8 cellular contexts compared by ENCODE assay signal in the genomic region with DNA sequence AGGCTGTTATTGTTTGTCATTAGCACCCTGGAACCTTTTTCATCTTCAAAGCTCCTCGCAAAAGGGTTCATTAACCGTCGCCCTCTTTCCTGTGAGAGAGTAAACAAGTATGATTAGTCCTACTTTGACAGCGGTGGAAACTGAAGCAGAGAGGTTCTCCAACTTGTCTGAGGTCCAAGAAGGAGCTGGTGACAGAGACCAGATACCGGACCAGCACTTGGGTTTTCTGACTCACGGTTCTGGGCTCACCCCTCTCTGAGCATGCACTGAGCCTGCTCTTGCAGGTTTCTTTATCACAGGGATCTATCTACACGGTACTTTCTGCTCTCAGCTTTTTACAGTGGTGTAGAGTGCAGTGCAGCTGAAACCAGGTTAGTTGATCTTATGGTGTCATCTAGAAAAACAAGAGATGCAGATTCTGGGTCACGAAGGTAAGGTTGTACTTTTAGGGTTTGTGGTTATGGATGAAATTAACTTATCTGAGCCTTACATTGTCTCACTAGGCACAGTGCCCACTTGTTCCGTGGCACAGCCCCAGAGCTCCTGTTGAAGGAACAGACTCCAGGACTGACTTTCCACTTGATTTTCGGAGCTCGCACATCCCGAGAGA.
DNase-seq lines count a peak whose midpoint lies in the region; ATAC-seq lines count a peak whose summit lies in the region.

No MANE protein-coding gene starts in this region.

- peak; percentile 86 for DNase-seq in activated naive CD4-positive, alpha-beta T cell treated with anti-CD3 and anti-CD28 coated beads for 36 hours
- DNase-seq in memory B cell (ENCODE audit: low spot score in 2 of 2) (peak; percentile 45 to 49), HCEC 1CT (no peak), ACHN (no peak)
- DNase-seq in NK-92 treated with Interleukin-12 subunit alpha and Interleukin-12 subunit beta, amount 100 ng/mL, for 24 hours (lab: John Stamatoyannopoulos, UW), result no peak

- H3K27me3 Mint-ChIP-seq in IgD-negative memory B cell, result peaks cover 5% of the 10 kb centered on the region
- no peaks in the 10 kb centered on the region for H3K27me3 Mint-ChIP-seq in activated naive CD4-positive, alpha-beta T cell treated with anti-CD3 and anti-CD28 coated beads for 36 hours (ENCODE audit: low read depth)
- H3K27me3 Mint-ChIP-seq in memory B cell, result no peaks in the 10 kb centered on the region
- H3K27me3 Mint-ChIP-seq in stimulated activated naive CD8-positive, alpha-beta T cell treated with anti-CD3 and anti-CD28 coated beads, Interleukin-15, Interleukin-2, amounts not matched to agents 100 ng/mL and 50 ng/mL, for 24 hours, result no peaks in the 10 kb centered on the region

- in situ Hi-C loops in ACHN (cut with HindIII; ENCODE audit: low pct_ligation_motif_present, low pct_unique_long_range_greater_than_20kb, low sequenced_read_pairs), result no loop called here

- H3K36me3 Mint-ChIP-seq in IgD-negative memory B cell, result no peaks in the 10 kb centered on the region
- peaks cover 47% of the 10 kb centered on the region for H3K36me3 Mint-ChIP-seq in activated naive CD4-positive, alpha-beta T cell treated with anti-CD3 and anti-CD28 coated beads for 36 hours (ENCODE audit: low read depth)
- peaks cover 12% of the 10 kb centered on the region for H3K36me3 Mint-ChIP-seq in memory B cell
- H3K36me3 Mint-ChIP-seq in stimulated activated naive CD8-positive, alpha-beta T cell treated with anti-CD3 and anti-CD28 coated beads, Interleukin-15, Interleukin-2, amounts not matched to agents 100 ng/mL and 50 ng/mL, for 24 hours (ENCODE audit: low read depth), result peaks cover 64% of the 10 kb centered on the region

- H3K27ac Mint-ChIP-seq in IgD-negative memory B cell, result peak overlapping the region; percentile 96 to 100 (median 99)
- H3K27ac Mint-ChIP-seq in activated naive CD4-positive, alpha-beta T cell treated with anti-CD3 and anti-CD28 coated beads for 36 hours, result peak overlapping the region; percentile 98
- H3K27ac Mint-ChIP-seq in memory B cell, result peak overlapping the region; percentile 100
- H3K27ac Mint-ChIP-seq in stimulated activated naive CD8-positive, alpha-beta T cell treated with anti-CD3 and anti-CD28 coated beads, Interleukin-15, Interleukin-2, amounts not matched to agents 100 ng/mL and 50 ng/mL, for 24 hours, result peak overlapping the region; percentile 100

- peaks cover 56 to 72% (median 70%) of the 10 kb centered on the region in 3 donors for H3K4me1 Mint-ChIP-seq in IgD-negative memory B cell
- peaks cover 86% of the 10 kb centered on the region for H3K4me1 Mint-ChIP-seq in activated naive CD4-positive, alpha-beta T cell treated with anti-CD3 and anti-CD28 coated beads for 36 hours (ENCODE audit: low read depth)
- peaks cover 55% of the 10 kb centered on the region for H3K4me1 Mint-ChIP-seq in memory B cell
- H3K4me1 Mint-ChIP-seq in stimulated activated naive CD8-positive, alpha-beta T cell treated with anti-CD3 and anti-CD28 coated beads, Interleukin-15, Interleukin-2, amounts not matched to agents 100 ng/mL and 50 ng/mL, for 24 hours (ENCODE audit: low read depth), result peaks cover 96% of the 10 kb centered on the region

- ATAC-seq in GM19468 (IDR thresholded peaks at IDR 0.05; ENCODE audit: extremely low read depth, unreplicated experiment) (peak; percentile 29), memory B cell (ENCODE audit: low read depth) (peak; percentile 40)

- CTCF ChIA-PET in activated naive CD4-positive, alpha-beta T cell treated with anti-CD3 and anti-CD28 coated beads for 36 hours (lab: Charles Lee), result interaction anchor here (1.0 to 1.6 kb wide), 10 partner anchors 8 to 138 kb away, joined by 3 to 6 read pairs (median 4); no protein-coding TSS in a partner anchor

- no peaks in the 10 kb centered on the region for H3K9me3 Mint-ChIP-seq in IgD-negative memory B cell
- no peaks in the 10 kb centered on the region for H3K9me3 Mint-ChIP-seq in activated naive CD4-positive, alpha-beta T cell treated with anti-CD3 and anti-CD28 coated beads for 36 hours
- H3K9me3 Mint-ChIP-seq in memory B cell, result no peaks in the 10 kb centered on the region
- H3K9me3 Mint-ChIP-seq in stimulated activated naive CD8-positive, alpha-beta T cell treated with anti-CD3 and anti-CD28 coated beads, Interleukin-15, Interleukin-2, amounts not matched to agents 100 ng/mL and 50 ng/mL, for 24 hours, result no peaks in the 10 kb centered on the region

- peak overlapping the region; percentile 89 to 93 (median 90) for H3K4me3 Mint-ChIP-seq in IgD-negative memory B cell
- peak overlapping the region; percentile 70 for H3K4me3 Mint-ChIP-seq in activated naive CD4-positive, alpha-beta T cell treated with anti-CD3 and anti-CD28 coated beads for 36 hours
- H3K4me3 Mint-ChIP-seq in memory B cell, result peak overlapping the region; percentile 84
- peak overlapping the region; percentile 83 for H3K4me3 Mint-ChIP-seq in stimulated activated naive CD8-positive, alpha-beta T cell treated with anti-CD3 and anti-CD28 coated beads, Interleukin-15, Interleukin-2, amounts not matched to agents 100 ng/mL and 50 ng/mL, for 24 hours

- intact Hi-C loops in activated naive CD4-positive, alpha-beta T cell treated with anti-CD3 and anti-CD28 coated beads for 36 hours (cut with micrococcal nuclease), result loop anchor here (1.0 to 5.0 kb wide), 15 partner anchors 13 to 1756 kb away; a partner anchor contains a TSS

Comparison
In these comparisons a context has a peak if more than half of its experiments do, and no peak if none do; other contexts are left out.
1. DNase-seq: peak in activated naive CD4-positive, alpha-beta T cell treated with anti-CD3 and anti-CD28 coated beads for 36 hours (single experiment) and memory B cell (2 of 2); none in HCEC 1CT (single experiment), NK-92 treated with Interleukin-12 subunit alpha and Interleukin-12 subunit beta, amount 100 ng/mL, for 24 hours (single experiment) and ACHN (single experiment).
2. Peak in every context shown above with its lines, with median percentiles within 50 percentile points of each other: H3K27ac Mint-ChIP-seq and H3K4me3 Mint-ChIP-seq.